25 cellular contexts compared by ENCODE assay signal in genomic region chr10:8247191-8247590, GRCh38.
"Had no signal": no experiment of that assay in that cellular context is flagged by ENCODE, and none has a peak within 500 bp of the region (broad histone marks: within the 10 kb centered on the region; RNA-seq: fewer than 3 reads in every experiment).

No MANE protein-coding gene starts in this region.

- H3K9me3 ChIP-seq: neutrophil, prostate gland, thyroid gland, vagina had no signal

- H3K27me3 Mint-ChIP-seq: memory B cell; naive B cell; natural killer cell treated with Interleukin-12 subunit alpha and Interleukin-12 subunit beta and Interleukin-15 and Interleukin-18, amount 100 ng/mL, for 72 hours had no signal

- H3K9me3 Mint-ChIP-seq: neural crest cell had no signal

- DNase-seq: dorsolateral prefrontal cortex; effector CD4-positive, alpha-beta T cell; head of caudate nucleus; kidney; naive B cell; stimulated activated CD4-positive, alpha-beta T cell treated with anti-CD3 and anti-CD28 coated beads, Interleukin-12 subunit alpha, Interleukin-12 subunit beta, amount 100 ng/mL, for 4 hours; stimulated activated CD4-positive, alpha-beta T cell treated with anti-CD3 and anti-CD28 coated beads, Interleukin-1b, Interleukin-23, amount 100 ng/mL, for 48 hours; stimulated activated CD4-positive, alpha-beta T cell treated with anti-CD3 and anti-CD28 coated beads, Interleukin-4, amount 100 ng/mL, for 1 hour; stimulated activated CD8-positive, alpha-beta memory T cell treated with anti-CD3 and anti-CD28 coated beads, Interleukin-4, amount 100 ng/mL, for 48 hours; stimulated activated naive CD4-positive, alpha-beta T cell treated with Interleukin-2 at 50 U/mL for 16 hours; stomach; thyroid gland; trophoblast cell had no signal

- H3K4me3 ChIP-seq: dorsolateral prefrontal cortex, lung, prostate gland, right atrium auricular region, smooth muscle cell, stomach, thyroid gland, vagina had no signal

- H3K36me3 Mint-ChIP-seq: memory B cell, naive B cell had no signal

- H3K4me1 Mint-ChIP-seq: memory B cell, neural crest cell had no signal

- H3K4me3 Mint-ChIP-seq: memory B cell; natural killer cell treated with Interleukin-12 subunit alpha and Interleukin-12 subunit beta and Interleukin-15 and Interleukin-18, amount 100 ng/mL, for 72 hours; neural crest cell had no signal

- H3K36me3 ChIP-seq: neutrophil, prostate gland, right atrium auricular region, stomach, thyroid gland, vagina had no signal

- H3K4me1 ChIP-seq: parathyroid adenoma, prostate gland, right atrium auricular region, stomach, thyroid gland, vagina had no signal

- ATAC-seq: left lobe of liver; natural killer cell treated with Interleukin-12 subunit alpha and Interleukin-12 subunit beta and Interleukin-15 and Interleukin-18, amount 100 ng/mL, for 72 hours; sciatic nerve had no signal

- H3K27ac Mint-ChIP-seq: memory B cell had no signal
